Comparison of ENCODE assay signal across 1 cellular context in the genomic region with DNA sequence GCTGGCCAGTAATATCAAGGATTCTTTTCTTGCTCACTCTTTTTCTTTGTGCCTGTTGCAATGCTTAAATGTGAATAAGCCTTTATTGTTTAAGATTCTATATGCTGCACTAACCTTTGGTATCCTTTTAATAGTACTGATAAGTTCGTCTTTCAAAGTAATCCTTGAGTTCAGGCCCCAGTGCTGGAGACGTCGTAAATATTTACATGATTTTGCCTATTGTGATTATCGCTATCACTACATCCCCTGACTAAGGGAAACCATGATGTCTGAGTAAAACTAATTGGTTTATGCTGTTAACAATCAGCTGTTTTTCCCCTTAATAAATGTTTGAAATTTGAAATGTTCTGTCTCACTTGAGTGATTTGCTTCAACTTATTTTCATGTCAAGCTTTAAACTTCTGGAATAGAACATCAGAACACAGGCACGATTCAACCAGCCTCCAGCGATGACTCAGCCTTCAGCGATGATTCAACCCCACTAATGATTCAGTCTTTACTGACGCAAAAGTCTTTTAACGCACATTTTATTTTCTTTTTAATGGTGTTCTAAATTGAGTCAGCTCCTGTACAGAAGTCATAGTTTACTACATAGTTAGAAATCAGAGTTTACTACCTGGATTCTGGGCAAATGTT.
TF ChIP-seq lines count a peak whose summit lies in the region.

No MANE protein-coding gene starts in this region.

TF ChIP-seq in K562, 482 proteins besides CTCF, POLR2A, EP300 and RAD21 (continued from another document):
- TF ChIP-seq AFF4 (CRISPR knock-in tag; IDR thresholded peaks at IDR 0.05) (no peak), XRCC5 (IDR thresholded peaks at IDR 0.05; ENCODE audit: low read depth, low read length) (no peak), IRF2 (CRISPR knock-in tag; IDR thresholded peaks at IDR 0.05) (no peak), ZFX (CRISPR knock-in tag; IDR thresholded peaks at IDR 0.05) (peak; percentile 32; the same call in 1 of the 2 replicates), NCOA4 (IDR thresholded peaks at IDR 0.05; ENCODE audit: partially characterized antibody) (no peak), ILF3 (IDR thresholded peaks at IDR 0.05; ENCODE audit: borderline replicate concordance) (no peak), ATF1 (CRISPR knock-in tag; IDR thresholded peaks at IDR 0.05) (no peak), ATF1 (tag; IDR thresholded peaks at IDR 0.05) (peak; percentile 58), THAP7 (CRISPR knock-in tag; IDR thresholded peaks at IDR 0.05) (no peak), ZNF764 (CRISPR knock-in tag; IDR thresholded peaks at IDR 0.05; ENCODE audit: low read depth) (no peak), CUX1 (CRISPR knock-in tag; IDR thresholded peaks at IDR 0.05) (no peak), NR4A1 (CRISPR knock-in tag; IDR thresholded peaks at IDR 0.05) (no peak), NR4A1 (tag; IDR thresholded peaks at IDR 0.05) (no peak), CSDE1 (IDR thresholded peaks at IDR 0.05) (no peak), KHSRP (IDR thresholded peaks at IDR 0.05) (no peak), SMAD2 (IDR thresholded peaks at IDR 0.05; ENCODE audit: low read depth, low read length) (no peak), MEF2D (tag; conservative IDR thresholded peaks at IDR 0.05; ENCODE audit: low read depth) (no peak), DIDO1 (tag; IDR thresholded peaks at IDR 0.05; ENCODE audit: low read depth) (no peak), ZNF79 (CRISPR knock-in tag; IDR thresholded peaks at IDR 0.05; ENCODE audit: low read depth) (no peak), SP2 (IDR thresholded peaks at IDR 0.05; ENCODE audit: extremely low read depth, low read depth, low read length, poor library complexity, severe bottlenecking) (no peak), E2F5 (CRISPR knock-in tag; IDR thresholded peaks at IDR 0.05) (no peak), COPS2 (conservative IDR thresholded peaks at IDR 0.05) (no peak), HEY1 (CRISPR knock-in tag; IDR thresholded peaks at IDR 0.05; ENCODE audit: borderline replicate concordance) (no peak), MYBL2 (IDR thresholded peaks at IDR 0.05; ENCODE audit: low read depth) (no peak), MYBL2 (CRISPR knock-in tag; IDR thresholded peaks at IDR 0.05; ENCODE audit: borderline replicate concordance) (no peak), NR0B1 (IDR thresholded peaks at IDR 0.05; ENCODE audit: partially characterized antibody) (no peak), ZNF696 (CRISPR knock-in tag; conservative IDR thresholded peaks at IDR 0.05) (no peak), ESRRA (IDR thresholded peaks at IDR 0.05; ENCODE audit: borderline replicate concordance, low read depth) (no peak), SREBF1 (IDR thresholded peaks at IDR 0.05; ENCODE audit: borderline replicate concordance, low read depth, low read length) (no peak), POU5F1 (IDR thresholded peaks at IDR 0.05; ENCODE audit: borderline replicate concordance, low read depth, low read length, partially characterized antibody) (no peak), SIN3A (IDR thresholded peaks at IDR 0.05; ENCODE audit: borderline replicate concordance in 2 of 2, control insufficient read depth in 1 of 2, low read depth in 2 of 2, low read length in 2 of 2) (no peak), EP400 (IDR thresholded peaks at IDR 0.05) (peak; percentile 62), ZNF165 (CRISPR knock-in tag; IDR thresholded peaks at IDR 0.05; ENCODE audit: borderline replicate concordance) (no peak), HDAC3 (IDR thresholded peaks at IDR 0.05; ENCODE audit: borderline replicate concordance, partially characterized antibody) (no peak), PCBP2 (IDR thresholded peaks at IDR 0.05; ENCODE audit: low read depth, low read length, poor library complexity, severe bottlenecking) (no peak)
- TF ChIP-seq, protein P1, sequence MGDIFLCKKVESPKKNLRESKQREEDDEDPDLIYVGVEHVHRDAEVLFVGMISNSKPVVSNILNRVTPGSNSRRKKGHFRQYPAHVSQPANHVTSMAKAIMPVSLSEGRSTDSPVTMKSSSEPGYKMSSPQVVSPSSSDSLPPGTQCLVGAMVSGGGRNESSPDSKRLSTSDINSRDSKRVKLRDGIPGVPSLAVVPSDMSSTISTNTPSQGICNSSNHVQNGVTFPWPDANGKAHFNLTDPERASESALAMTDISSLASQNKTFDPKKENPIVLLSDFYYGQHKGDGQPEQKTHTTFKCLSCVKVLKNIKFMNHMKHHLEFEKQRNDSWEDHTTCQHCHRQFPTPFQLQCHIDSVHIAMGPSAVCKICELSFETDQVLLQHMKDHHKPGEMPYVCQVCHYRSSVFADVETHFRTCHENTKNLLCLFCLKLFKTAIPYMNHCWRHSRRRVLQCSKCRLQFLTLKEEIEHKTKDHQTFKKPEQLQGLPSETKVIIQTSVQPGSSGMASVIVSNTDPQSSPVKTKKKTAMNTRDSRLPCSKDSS (IDR thresholded peaks at IDR 0.05; ENCODE audit: low read depth, partially characterized antibody) = no peak
- TF ChIP-seq, protein P2, sequence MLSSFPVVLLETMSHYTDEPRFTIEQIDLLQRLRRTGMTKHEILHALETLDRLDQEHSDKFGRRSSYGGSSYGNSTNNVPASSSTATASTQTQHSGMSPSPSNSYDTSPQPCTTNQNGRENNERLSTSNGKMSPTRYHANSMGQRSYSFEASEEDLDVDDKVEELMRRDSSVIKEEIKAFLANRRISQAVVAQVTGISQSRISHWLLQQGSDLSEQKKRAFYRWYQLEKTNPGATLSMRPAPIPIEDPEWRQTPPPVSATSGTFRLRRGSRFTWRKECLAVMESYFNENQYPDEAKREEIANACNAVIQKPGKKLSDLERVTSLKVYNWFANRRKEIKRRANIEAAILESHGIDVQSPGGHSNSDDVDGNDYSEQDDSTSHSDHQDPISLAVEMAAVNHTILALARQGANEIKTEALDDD (IDR thresholded peaks at IDR 0.05) = peak; percentile 60; the same call in 1 of the 2 replicates
- TF ChIP-seq, protein P3, sequence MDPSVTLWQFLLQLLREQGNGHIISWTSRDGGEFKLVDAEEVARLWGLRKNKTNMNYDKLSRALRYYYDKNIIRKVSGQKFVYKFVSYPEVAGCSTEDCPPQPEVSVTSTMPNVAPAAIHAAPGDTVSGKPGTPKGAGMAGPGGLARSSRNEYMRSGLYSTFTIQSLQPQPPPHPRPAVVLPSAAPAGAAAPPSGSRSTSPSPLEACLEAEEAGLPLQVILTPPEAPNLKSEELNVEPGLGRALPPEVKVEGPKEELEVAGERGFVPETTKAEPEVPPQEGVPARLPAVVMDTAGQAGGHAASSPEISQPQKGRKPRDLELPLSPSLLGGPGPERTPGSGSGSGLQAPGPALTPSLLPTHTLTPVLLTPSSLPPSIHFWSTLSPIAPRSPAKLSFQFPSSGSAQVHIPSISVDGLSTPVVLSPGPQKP (CRISPR knock-in tag; IDR thresholded peaks at IDR 0.05) = no peak
- TF ChIP-seq, protein P4, sequence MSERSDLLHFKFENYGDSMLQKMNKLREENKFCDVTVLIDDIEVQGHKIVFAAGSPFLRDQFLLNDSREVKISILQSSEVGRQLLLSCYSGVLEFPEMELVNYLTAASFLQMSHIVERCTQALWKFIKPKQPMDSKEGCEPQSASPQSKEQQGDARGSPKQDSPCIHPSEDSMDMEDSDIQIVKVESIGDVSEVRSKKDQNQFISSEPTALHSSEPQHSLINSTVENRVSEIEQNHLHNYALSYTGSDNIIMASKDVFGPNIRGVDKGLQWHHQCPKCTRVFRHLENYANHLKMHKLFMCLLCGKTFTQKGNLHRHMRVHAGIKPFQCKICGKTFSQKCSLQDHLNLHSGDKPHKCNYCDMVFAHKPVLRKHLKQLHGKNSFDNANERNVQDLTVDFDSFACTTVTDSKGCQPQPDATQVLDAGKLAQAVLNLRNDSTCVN (CRISPR knock-in tag; IDR thresholded peaks at IDR 0.05) = no peak
- TF ChIP-seq, protein P5, sequence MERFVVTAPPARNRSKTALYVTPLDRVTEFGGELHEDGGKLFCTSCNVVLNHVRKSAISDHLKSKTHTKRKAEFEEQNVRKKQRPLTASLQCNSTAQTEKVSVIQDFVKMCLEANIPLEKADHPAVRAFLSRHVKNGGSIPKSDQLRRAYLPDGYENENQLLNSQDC (CRISPR knock-in tag; IDR thresholded peaks at IDR 0.05) = no peak
